Comparison of ENCODE assay signal across 8 cellular contexts in genomic region chr4:2938411-2938810, GRCh38. TPM values are rescaled to one million over a fixed set of nuclear protein-coding genes. Genes with fewer than 3 reads are reported as not detected.
DNase-seq lines count a peak whose midpoint lies in the region; ATAC-seq, FAIRE-seq and TF ChIP-seq lines count a peak whose summit lies in the region.
"Not testable (repeated sequence)": the region's sequence is repeated elsewhere in the genome, so short reads cannot be mapped to it uniquely, and the experiment has no call there.

No MANE protein-coding gene starts in this region.

- DNase-seq in GM12892 (ENCODE audit: insufficient read length); T-helper 17 cell; activated naive CD4-positive, alpha-beta T cell treated with anti-CD3 and anti-CD28 coated beads for 36 hours; central memory CD8-positive, alpha-beta T cell (ENCODE audit: low spot score in 2 of 2): not testable (repeated sequence)
- DNase-seq in activated CD8-positive, alpha-beta memory T cell treated with anti-CD3 and anti-CD28 coated beads, Interleukin-2, amount 50 U/mL, for 48 hours: peak; percentile 42
- DNase-seq in right lobe of liver (peak in 2 of 3 donors; percentile 6 to 11), sigmoid colon (peak; percentile 52), tibial artery (peak; percentile 16 to 27)

- not testable (repeated sequence) for TF ChIP-seq CTCF in right lobe of liver (IDR thresholded peaks at IDR 0.05); sigmoid colon (IDR thresholded peaks at IDR 0.05); tibial artery (IDR thresholded peaks at IDR 0.05)

- H3K27me3 Mint-ChIP-seq in T-helper 17 cell; activated naive CD4-positive, alpha-beta T cell treated with anti-CD3 and anti-CD28 coated beads for 36 hours (ENCODE audit: low read depth); central memory CD8-positive, alpha-beta T cell: not testable (repeated sequence)

- TF ChIP-seq EP300 in sigmoid colon (IDR thresholded peaks at IDR 0.05): not testable (repeated sequence)

- CTCF ChIA-PET in activated naive CD4-positive, alpha-beta T cell treated with anti-CD3 and anti-CD28 coated beads for 36 hours (lab: Charles Lee): interaction anchor here (4.9 kb wide), 1 partner anchor 16 kb away, joined by 53 read pairs; no protein-coding TSS in a partner anchor

- H3K9me3 ChIP-seq in T-helper 17 cell (ENCODE audit: control insufficient read depth, low read length, poor library complexity, severe bottlenecking); right lobe of liver; sigmoid colon; tibial artery: not testable (repeated sequence)

- not testable (repeated sequence) for H3K27ac ChIP-seq in right lobe of liver, sigmoid colon, tibial artery

- not testable (repeated sequence) for H3K4me3 ChIP-seq in right lobe of liver, sigmoid colon, tibial artery

- not testable (repeated sequence) for H3K9me3 Mint-ChIP-seq in activated naive CD4-positive, alpha-beta T cell treated with anti-CD3 and anti-CD28 coated beads for 36 hours; central memory CD8-positive, alpha-beta T cell

- WGBS in right lobe of liver (ENCODE audit: insufficient coverage, low coverage, low lambda C conversion rate, missing lambda C conversion rate): 83% methylated on average over 4 of the region's 10 CpGs
- 93 to 94% methylated on average over 10 of the region's 10 CpGs for WGBS in sigmoid colon, 2 donors

- peaks cover 0 to 56% (median 31%) of the 10 kb centered on the region in 4 donors for H3K36me3 ChIP-seq in right lobe of liver
- H3K36me3 ChIP-seq in sigmoid colon: peaks cover 13 to 63% (median 47%) of the 10 kb centered on the region in 4 donors
- H3K36me3 ChIP-seq in tibial artery: peaks cover 50 to 66% (median 64%) of the 10 kb centered on the region in 3 donors

- H3K4me1 Mint-ChIP-seq in T-helper 17 cell: peaks cover 34% of the 10 kb centered on the region
- H3K4me1 Mint-ChIP-seq in activated naive CD4-positive, alpha-beta T cell treated with anti-CD3 and anti-CD28 coated beads for 36 hours (ENCODE audit: low read depth): peaks cover 40% of the 10 kb centered on the region
- peaks cover 50% of the 10 kb centered on the region for H3K4me1 Mint-ChIP-seq in central memory CD8-positive, alpha-beta T cell

- not testable (repeated sequence) for H3K4me3 Mint-ChIP-seq in T-helper 17 cell; activated naive CD4-positive, alpha-beta T cell treated with anti-CD3 and anti-CD28 coated beads for 36 hours
- H3K4me3 Mint-ChIP-seq in central memory CD8-positive, alpha-beta T cell: peak overlapping the region; percentile 25

- H3K27ac Mint-ChIP-seq in T-helper 17 cell: peak overlapping the region; percentile 85
- peak overlapping the region; percentile 96 for H3K27ac Mint-ChIP-seq in activated naive CD4-positive, alpha-beta T cell treated with anti-CD3 and anti-CD28 coated beads for 36 hours
- H3K27ac Mint-ChIP-seq in central memory CD8-positive, alpha-beta T cell (ENCODE audit: low read depth): peak overlapping the region; percentile 85

- not testable (repeated sequence) for H3K36me3 Mint-ChIP-seq in T-helper 17 cell (ENCODE audit: low read depth)
- H3K36me3 Mint-ChIP-seq in activated naive CD4-positive, alpha-beta T cell treated with anti-CD3 and anti-CD28 coated beads for 36 hours (ENCODE audit: low read depth): peaks cover 37% of the 10 kb centered on the region
- H3K36me3 Mint-ChIP-seq in central memory CD8-positive, alpha-beta T cell (ENCODE audit: insufficient read depth): peaks cover 53% of the 10 kb centered on the region

- 0 out of 2 replicates have a peak, but pooled peaks have one; percentile 5 for TF ChIP-seq POLR2A in GM12892 (IDR thresholded peaks at IDR 0.05; ENCODE audit: low read depth, low read length)
- not testable (repeated sequence) for TF ChIP-seq POLR2A in right lobe of liver (IDR thresholded peaks at IDR 0.05); sigmoid colon (IDR thresholded peaks at IDR 0.05)

- not testable (repeated sequence) for ATAC-seq in T-helper 17 cell; central memory CD8-positive, alpha-beta T cell (replicated peaks; ENCODE audit: extremely low read depth, poor library complexity, severe bottlenecking); right lobe of liver

- not testable (repeated sequence) for FAIRE-seq in GM12892 (lab: Jason Lieb, UNC)

- H3K27me3 ChIP-seq in right lobe of liver, sigmoid colon, tibial artery: not testable (repeated sequence)

- H3K4me1 ChIP-seq in right lobe of liver: not testable (repeated sequence)
- peaks cover 0 to 29% (median 21%) of the 10 kb centered on the region in 4 donors for H3K4me1 ChIP-seq in sigmoid colon
- H3K4me1 ChIP-seq in tibial artery: peaks cover 0 to 32% (median 24%) of the 10 kb centered on the region in 4 donors

- intact Hi-C loops in activated naive CD4-positive, alpha-beta T cell treated with anti-CD3 and anti-CD28 coated beads for 36 hours (cut with micrococcal nuclease): loop anchor here (5.0 to 10.0 kb wide), 3 partner anchors 401 to 524 kb away; partner anchors contain the start of genes CFAP99, FAM193A, RNF4 and ZFYVE28
- intact Hi-C loops in right lobe of liver (cut with DNase I) (loop anchor here in 1 of 2 donors (10.0 kb wide), 1 partner anchor 174 kb away; no protein-coding TSS in a partner anchor), tibial artery (cut with DNase I; ENCODE audit: low total_unique reads) (loop anchor here (5.0 to 10.0 kb wide), 3 partner anchors 96 to 1964 kb away; partner anchors contain the start of genes ADD1 and DGKQ)
- intact Hi-C loops in sigmoid colon (cut with DNase I): not testable (repeated sequence)

RNA-seq across cellular contexts. Expression of gene NOP14, which starts 24.8 kb away (rescaled TPM):
- 36.9 TPM for polyA plus RNA-seq in GM12892 (2012; ENCODE audit: missing spikeins)
- 10 to 100 TPM; 32.8 to 34.0 TPM for total RNA-seq in T-helper 17 cell
- 10 to 100 TPM; 48.3 to 55.1 TPM for total RNA-seq in activated naive CD4-positive, alpha-beta T cell treated with anti-CD3 and anti-CD28 coated beads for 36 hours
- total RNA-seq in right lobe of liver: 10 to 100 TPM; 16.1 to 24.7 (median 19.5) TPM
- 10 to 100 TPM; 12.5 to 19.1 (median 15.1) TPM for total RNA-seq in sigmoid colon
- 10 to 100 TPM; 10.4 to 26.0 (median 12.6) TPM for polyA plus RNA-seq in sigmoid colon

RNA-seq across cellular contexts. Expression of gene GRK4, which starts 25.0 kb away (rescaled TPM):
- polyA plus RNA-seq in GM12892 (2012; ENCODE audit: missing spikeins): 3.7 TPM
- total RNA-seq in T-helper 17 cell (1 to 10 TPM; 1.7 to 3.6 TPM), right lobe of liver (1 to 10 TPM; 1.0 to 4.3 (median 2.8) TPM), sigmoid colon (10 to 100 TPM in 1 of 4 donors, 1 to 10 TPM in 3; 3.9 to 10.2 (median 6.7) TPM)
- total RNA-seq in activated naive CD4-positive, alpha-beta T cell treated with anti-CD3 and anti-CD28 coated beads for 36 hours: 1 to 10 TPM; 1.3 to 2.1 TPM
- 1 to 10 TPM in 2 of 3 donors, under 1 TPM in 1; 0.60 to 1.6 (median 1.4) TPM for polyA plus RNA-seq in sigmoid colon
